Comparison of ENCODE assay signal across 13 cellular contexts in genomic region chr6:43806041-43806757, GRCh38. TPM values are rescaled to one million over a fixed set of nuclear protein-coding genes. Genes with fewer than 3 reads are reported as not detected.
A peak's percentile ranks its signal among the peaks of the same experiment; 100 is the strongest.
DNase-seq lines count a peak whose midpoint lies in the region; ATAC-seq, FAIRE-seq and TF ChIP-seq lines count a peak whose summit lies in the region.
"Had no signal": no experiment of that assay in that cellular context is flagged by ENCODE, and none has a peak within 500 bp of the region (broad histone marks: within the 10 kb centered on the region; RNA-seq: fewer than 3 reads in every experiment).

No MANE protein-coding gene starts in this region.

- 54% methylated on average over 9 of the region's 9 CpGs for WGBS in hepatocyte (ENCODE audit: low lambda C conversion rate, missing lambda C conversion rate)

- H2AFZ ChIP-seq in hepatocyte = no peak overlapping the region

- in situ Hi-C loops in gastrocnemius medialis (cut with MboI; ENCODE audit: low sequenced_read_pairs in 4 of 4) = loop anchor here in 1 of 4 donors (5.0 kb wide), 1 partner anchor 34 kb away; the partner anchor contains the start of gene VEGFA

- H3K4me2 ChIP-seq in hepatocyte = peak overlapping the region; percentile 71

- H3K4me3 ChIP-seq in hepatocyte (no peak overlapping the region), gastrocnemius medialis (no peak overlapping the region), tibial artery (no peak overlapping the region)

- no peak for FAIRE-seq in RCC 7860 (lab: Jason Lieb, UNC)

- no peak for TF ChIP-seq CTCF in hepatocyte (IDR thresholded peaks at IDR 0.05; ENCODE audit: poor library complexity)
- no peak for TF ChIP-seq CTCF in gastrocnemius medialis (IDR thresholded peaks at IDR 0.05 in 4 of 5, conservative IDR thresholded peaks at IDR 0.05 in 1 of 5)
- no peak for TF ChIP-seq CTCF in tibial artery (IDR thresholded peaks at IDR 0.05)

- no peaks in the 10 kb centered on the region for H3K9me2 ChIP-seq in hepatocyte (replicated peaks; ENCODE audit: insufficient read depth)

- H3K9me3 ChIP-seq in hepatocyte (ENCODE audit: low read depth) = no peaks in the 10 kb centered on the region
- H3K9me3 ChIP-seq in gastrocnemius medialis = no peaks in the 10 kb centered on the region
- H3K9me3 ChIP-seq in tibial artery = no peaks in the 10 kb centered on the region

- H3K79me2 ChIP-seq in hepatocyte = no peaks in the 10 kb centered on the region

- ATAC-seq in gastrocnemius medialis = no peak
- ATAC-seq in GM21825 (IDR thresholded peaks at IDR 0.05; ENCODE audit: unreplicated experiment) = no peak
- ATAC-seq: CD8-positive, alpha-beta T cell; stimulated activated memory B cell treated with anti-CD40 and anti-IgM and Interleukin-4, amounts not matched to agents 10 μg/mL and 1 μg/mL and 100 μg/mL, for 72 hours had no signal

- intact Hi-C loops in gastrocnemius medialis (cut with DNase I; ENCODE audit: low total_unique reads) = no loop called here
- intact Hi-C loops in tibial artery (cut with DNase I; ENCODE audit: low total_unique reads) = no loop called here

- no peaks in the 10 kb centered on the region for H3K36me3 ChIP-seq in hepatocyte (replicated peaks; ENCODE audit: insufficient read depth, low read depth)
- no peaks in the 10 kb centered on the region for H3K36me3 ChIP-seq in gastrocnemius medialis
- no peaks in the 10 kb centered on the region for H3K36me3 ChIP-seq in tibial artery

- no peaks in the 10 kb centered on the region for H4K20me1 ChIP-seq in hepatocyte (ENCODE audit: insufficient read depth, poor library complexity, severe bottlenecking)

- no peak for TF ChIP-seq POLR2A in gastrocnemius medialis (IDR thresholded peaks at IDR 0.05)

- H3K27me3 ChIP-seq in hepatocyte (no peaks in the 10 kb centered on the region), gastrocnemius medialis (no peaks in the 10 kb centered on the region), tibial artery (no peaks in the 10 kb centered on the region)

- DNase-seq in EL (peak; percentile 73), RCC 7860 (ENCODE audit: low spot score) (peak; percentile 14), hepatocyte (ENCODE audit: low spot score) (peak; percentile 90), gastrocnemius medialis (no peak), activated gamma-delta T cell treated with Interleukin-2 at 50 U/mL for 16 hours (no peak), SHP77 treated with DMSO at 0.1 percent for 48 hours (lab: John Stamatoyannopoulos, UW) (no peak), tibial artery (no peak)
- DNase-seq: activated naive CD8-positive, alpha-beta T cell treated with anti-CD3 and anti-CD28 coated beads for 36 hours; CD8-positive, alpha-beta T cell; MM.1S; NCI-H345 had no signal

- peak overlapping the region; percentile 94 for H3K27ac ChIP-seq in hepatocyte
- H3K27ac ChIP-seq in gastrocnemius medialis = peak overlapping the region; percentile 85 to 95 (median 91)
- H3K27ac ChIP-seq in tibial artery = no peak overlapping the region

- H3K4me1 ChIP-seq in hepatocyte (ENCODE audit: insufficient read depth) = peaks cover 75% of the 10 kb centered on the region
- H3K4me1 ChIP-seq in gastrocnemius medialis = peaks cover 24 to 25% of the 10 kb centered on the region in 2 donors
- no peaks in the 10 kb centered on the region for H3K4me1 ChIP-seq in tibial artery

RNA-seq across cellular contexts. Expression of gene VEGFA, which starts 36.2 kb away (rescaled TPM):
- 165 and 179 TPM in 2 replicates for total RNA-seq in hepatocyte
- polyA plus RNA-seq in hepatocyte = 129 and 148 TPM in 2 replicates
- 100 to 1,000 TPM in 3 of 4 donors, 10 to 100 TPM in 1; 66.4 to 195 (median 149) TPM for total RNA-seq in gastrocnemius medialis

Comparison
In these comparisons a context has a peak if more than half of its experiments do, and no peak if none do; other contexts are left out.
1. DNase-seq: peak in EL (single experiment), RCC 7860 (single experiment) and hepatocyte (single experiment); none in gastrocnemius medialis (0 of 2), activated gamma-delta T cell treated with Interleukin-2 at 50 U/mL for 16 hours (single experiment), SHP77 treated with DMSO at 0.1 percent for 48 hours (single experiment) and tibial artery (0 of 2).
2. H3K27ac ChIP-seq: peak in hepatocyte (single experiment) and gastrocnemius medialis (4 of 4); none in tibial artery (0 of 2).